ENCODE assay signal across 1 cellular context in the genomic region with DNA sequence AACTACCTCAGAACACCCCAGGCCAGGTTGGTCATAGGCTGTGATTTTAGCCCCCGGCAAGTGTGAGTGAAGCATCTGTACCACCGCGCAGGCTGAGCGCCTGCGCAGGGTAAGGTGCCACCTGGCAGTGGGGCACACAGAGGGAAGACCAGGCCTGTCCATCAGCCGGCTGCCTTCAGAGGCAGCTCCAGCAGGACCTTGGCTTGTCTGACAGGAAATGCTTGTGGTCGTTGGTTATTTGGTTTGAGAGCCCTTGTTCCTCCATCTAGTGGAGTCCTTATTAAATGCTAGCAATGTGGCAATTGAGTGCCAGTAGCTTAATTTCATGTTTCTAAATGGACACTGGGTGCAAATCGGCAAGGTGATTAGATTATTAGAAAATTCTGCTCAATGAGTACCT.
TF ChIP-seq lines count a peak whose summit lies in the region.

No MANE protein-coding gene starts in this region.

TF ChIP-seq in HepG2, 621 proteins besides CTCF, POLR2A, EP300 and RAD21:
- TF ChIP-seq ADNP (CRISPR knock-in tag; IDR thresholded peaks at IDR 0.05) (no peak), RBM22 (optimal IDR thresholded peaks at IDR 0.05; ENCODE audit: low read length) (peak; percentile 54), HNRNPL (IDR thresholded peaks at IDR 0.05; ENCODE audit: low read depth, low read length) (0 out of 2 replicates have a peak, but pooled peaks have one; percentile 55), ASH2L (IDR thresholded peaks at IDR 0.05; ENCODE audit: insufficient read length, low read depth, low read length) (peak; percentile 3), PHB2 (IDR thresholded peaks at IDR 0.05; ENCODE audit: partially characterized antibody) (no peak)
- TF ChIP-seq, protein P1, sequence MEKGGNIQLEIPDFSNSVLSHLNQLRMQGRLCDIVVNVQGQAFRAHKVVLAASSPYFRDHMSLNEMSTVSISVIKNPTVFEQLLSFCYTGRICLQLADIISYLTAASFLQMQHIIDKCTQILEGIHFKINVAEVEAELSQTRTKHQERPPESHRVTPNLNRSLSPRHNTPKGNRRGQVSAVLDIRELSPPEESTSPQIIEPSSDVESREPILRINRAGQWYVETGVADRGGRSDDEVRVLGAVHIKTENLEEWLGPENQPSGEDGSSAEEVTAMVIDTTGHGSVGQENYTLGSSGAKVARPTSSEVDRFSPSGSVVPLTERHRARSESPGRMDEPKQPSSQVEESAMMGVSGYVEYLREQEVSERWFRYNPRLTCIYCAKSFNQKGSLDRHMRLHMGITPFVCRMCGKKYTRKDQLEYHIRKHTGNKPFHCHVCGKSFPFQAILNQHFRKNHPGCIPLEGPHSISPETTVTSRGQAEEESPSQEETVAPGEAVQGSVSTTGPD (CRISPR knock-in tag; IDR thresholded peaks at IDR 0.05) = no peak
- TF ChIP-seq, protein P2, sequence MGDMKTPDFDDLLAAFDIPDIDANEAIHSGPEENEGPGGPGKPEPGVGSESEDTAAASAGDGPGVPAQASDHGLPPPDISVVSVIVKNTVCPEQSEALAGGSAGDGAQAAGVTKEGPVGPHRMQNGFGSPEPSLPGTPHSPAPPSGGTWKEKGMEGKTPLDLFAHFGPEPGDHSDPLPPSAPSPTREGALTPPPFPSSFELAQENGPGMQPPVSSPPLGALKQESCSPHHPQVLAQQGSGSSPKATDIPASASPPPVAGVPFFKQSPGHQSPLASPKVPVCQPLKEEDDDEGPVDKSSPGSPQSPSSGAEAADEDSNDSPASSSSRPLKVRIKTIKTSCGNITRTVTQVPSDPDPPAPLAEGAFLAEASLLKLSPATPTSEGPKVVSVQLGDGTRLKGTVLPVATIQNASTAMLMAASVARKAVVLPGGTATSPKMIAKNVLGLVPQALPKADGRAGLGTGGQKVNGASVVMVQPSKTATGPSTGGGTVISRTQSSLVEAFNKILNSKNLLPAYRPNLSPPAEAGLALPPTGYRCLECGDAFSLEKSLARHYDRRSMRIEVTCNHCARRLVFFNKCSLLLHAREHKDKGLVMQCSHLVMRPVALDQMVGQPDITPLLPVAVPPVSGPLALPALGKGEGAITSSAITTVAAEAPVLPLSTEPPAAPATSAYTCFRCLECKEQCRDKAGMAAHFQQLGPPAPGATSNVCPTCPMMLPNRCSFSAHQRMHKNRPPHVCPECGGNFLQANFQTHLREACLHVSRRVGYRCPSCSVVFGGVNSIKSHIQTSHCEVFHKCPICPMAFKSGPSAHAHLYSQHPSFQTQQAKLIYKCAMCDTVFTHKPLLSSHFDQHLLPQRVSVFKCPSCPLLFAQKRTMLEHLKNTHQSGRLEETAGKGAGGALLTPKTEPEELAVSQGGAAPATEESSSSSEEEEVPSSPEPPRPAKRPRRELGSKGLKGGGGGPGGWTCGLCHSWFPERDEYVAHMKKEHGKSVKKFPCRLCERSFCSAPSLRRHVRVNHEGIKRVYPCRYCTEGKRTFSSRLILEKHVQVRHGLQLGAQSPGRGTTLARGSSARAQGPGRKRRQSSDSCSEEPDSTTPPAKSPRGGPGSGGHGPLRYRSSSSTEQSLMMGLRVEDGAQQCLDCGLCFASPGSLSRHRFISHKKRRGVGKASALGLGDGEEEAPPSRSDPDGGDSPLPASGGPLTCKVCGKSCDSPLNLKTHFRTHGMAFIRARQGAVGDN (CRISPR knock-in tag; IDR thresholded peaks at IDR 0.05) = peak; percentile 33
